In the genomic region with DNA sequence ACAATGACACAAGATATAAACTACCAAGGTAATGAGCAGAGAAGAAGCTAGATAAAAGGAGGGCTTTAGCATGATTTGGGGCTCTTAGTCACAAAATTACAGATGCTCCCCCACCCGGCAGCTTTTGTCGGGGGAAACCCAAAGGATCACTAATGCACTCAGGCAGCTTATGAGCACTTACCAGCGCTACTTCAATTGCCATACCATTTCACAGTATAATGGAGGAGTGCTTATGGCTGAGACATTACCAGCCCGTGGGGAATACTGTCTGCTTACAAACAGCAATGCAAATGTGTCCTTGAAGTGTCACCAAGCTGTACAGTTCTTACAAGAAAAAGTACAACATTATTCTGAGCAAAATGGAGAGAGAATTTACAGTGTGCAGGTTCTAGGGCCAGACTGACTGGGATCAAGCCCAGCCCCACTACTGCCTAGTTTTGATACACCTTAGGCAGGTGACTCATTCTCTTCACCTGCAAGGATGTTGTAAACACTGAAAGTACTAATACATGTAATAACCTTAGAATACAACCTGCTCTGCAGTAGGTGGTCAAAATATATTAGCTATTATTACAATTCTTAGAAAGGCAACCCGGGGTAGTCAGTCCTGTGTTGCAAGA, we compare ENCODE assay signal across 1 cellular context.
TF ChIP-seq lines count a peak whose summit lies in the region.

No MANE protein-coding gene starts in this region.

TF ChIP-seq in K562, 482 proteins besides CTCF, POLR2A, EP300 and RAD21 (continued from another document):
- no peak for TF ChIP-seq ZNF445 (CRISPR knock-in tag; IDR thresholded peaks at IDR 0.05; ENCODE audit: low read depth)
- no peak for TF ChIP-seq KHSRP (IDR thresholded peaks at IDR 0.05)
- no peak for TF ChIP-seq ZNF76 (CRISPR knock-in tag; IDR thresholded peaks at IDR 0.05; ENCODE audit: borderline replicate concordance)
- no peak for TF ChIP-seq MAFK (IDR thresholded peaks at IDR 0.05; ENCODE audit: low read length)
- TF ChIP-seq DACH1 (IDR thresholded peaks at IDR 0.05; ENCODE audit: partially characterized antibody): no peak
- no peak for TF ChIP-seq RBM15 (IDR thresholded peaks at IDR 0.05; ENCODE audit: insufficient read depth, low read length)
- TF ChIP-seq JUND (IDR thresholded peaks at IDR 0.05; ENCODE audit: borderline replicate concordance, low read depth, low read length): no peak
- no peak for TF ChIP-seq JUND (tag; IDR thresholded peaks at IDR 0.05; ENCODE audit: borderline replicate concordance, low read depth, low read length)
- no peak for TF ChIP-seq ZC3H8 (IDR thresholded peaks at IDR 0.05)
- no peak for TF ChIP-seq RFX7 (CRISPR knock-in tag; IDR thresholded peaks at IDR 0.05)
- TF ChIP-seq HDAC1 (IDR thresholded peaks at IDR 0.05): no peak
- no peak for TF ChIP-seq POLR3G (IDR thresholded peaks at IDR 0.05; ENCODE audit: extremely low read depth, insufficient read length, insufficient replicate concordance)
- TF ChIP-seq, protein P1, sequence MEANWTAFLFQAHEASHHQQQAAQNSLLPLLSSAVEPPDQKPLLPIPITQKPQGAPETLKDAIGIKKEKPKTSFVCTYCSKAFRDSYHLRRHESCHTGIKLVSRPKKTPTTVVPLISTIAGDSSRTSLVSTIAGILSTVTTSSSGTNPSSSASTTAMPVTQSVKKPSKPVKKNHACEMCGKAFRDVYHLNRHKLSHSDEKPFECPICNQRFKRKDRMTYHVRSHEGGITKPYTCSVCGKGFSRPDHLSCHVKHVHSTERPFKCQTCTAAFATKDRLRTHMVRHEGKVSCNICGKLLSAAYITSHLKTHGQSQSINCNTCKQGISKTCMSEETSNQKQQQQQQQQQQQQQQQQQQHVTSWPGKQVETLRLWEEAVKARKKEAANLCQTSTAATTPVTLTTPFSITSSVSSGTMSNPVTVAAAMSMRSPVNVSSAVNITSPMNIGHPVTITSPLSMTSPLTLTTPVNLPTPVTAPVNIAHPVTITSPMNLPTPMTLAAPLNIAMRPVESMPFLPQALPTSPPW (CRISPR knock-in tag; IDR thresholded peaks at IDR 0.05): no peak
